1 cellular context compared by ENCODE assay signal in genomic region chr2:85355073-85355410, GRCh38.
TF ChIP-seq lines count a peak whose summit lies in the region.

No MANE protein-coding gene starts in this region.

TF ChIP-seq in HCT116, 20 proteins besides CTCF, POLR2A, EP300 and RAD21 (continued from another document):
- TF ChIP-seq, protein P1, sequence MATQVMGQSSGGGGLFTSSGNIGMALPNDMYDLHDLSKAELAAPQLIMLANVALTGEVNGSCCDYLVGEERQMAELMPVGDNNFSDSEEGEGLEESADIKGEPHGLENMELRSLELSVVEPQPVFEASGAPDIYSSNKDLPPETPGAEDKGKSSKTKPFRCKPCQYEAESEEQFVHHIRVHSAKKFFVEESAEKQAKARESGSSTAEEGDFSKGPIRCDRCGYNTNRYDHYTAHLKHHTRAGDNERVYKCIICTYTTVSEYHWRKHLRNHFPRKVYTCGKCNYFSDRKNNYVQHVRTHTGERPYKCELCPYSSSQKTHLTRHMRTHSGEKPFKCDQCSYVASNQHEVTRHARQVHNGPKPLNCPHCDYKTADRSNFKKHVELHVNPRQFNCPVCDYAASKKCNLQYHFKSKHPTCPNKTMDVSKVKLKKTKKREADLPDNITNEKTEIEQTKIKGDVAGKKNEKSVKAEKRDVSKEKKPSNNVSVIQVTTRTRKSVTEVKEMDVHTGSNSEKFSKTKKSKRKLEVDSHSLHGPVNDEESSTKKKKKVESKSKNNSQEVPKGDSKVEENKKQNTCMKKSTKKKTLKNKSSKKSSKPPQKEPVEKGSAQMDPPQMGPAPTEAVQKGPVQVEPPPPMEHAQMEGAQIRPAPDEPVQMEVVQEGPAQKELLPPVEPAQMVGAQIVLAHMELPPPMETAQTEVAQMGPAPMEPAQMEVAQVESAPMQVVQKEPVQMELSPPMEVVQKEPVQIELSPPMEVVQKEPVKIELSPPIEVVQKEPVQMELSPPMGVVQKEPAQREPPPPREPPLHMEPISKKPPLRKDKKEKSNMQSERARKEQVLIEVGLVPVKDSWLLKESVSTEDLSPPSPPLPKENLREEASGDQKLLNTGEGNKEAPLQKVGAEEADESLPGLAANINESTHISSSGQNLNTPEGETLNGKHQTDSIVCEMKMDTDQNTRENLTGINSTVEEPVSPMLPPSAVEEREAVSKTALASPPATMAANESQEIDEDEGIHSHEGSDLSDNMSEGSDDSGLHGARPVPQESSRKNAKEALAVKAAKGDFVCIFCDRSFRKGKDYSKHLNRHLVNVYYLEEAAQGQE (IDR thresholded peaks at IDR 0.05; ENCODE audit: low read depth) = no peak
- TF ChIP-seq ELF1 (IDR thresholded peaks at IDR 0.05; ENCODE audit: borderline replicate concordance, low read depth) (no peak), MAX (IDR thresholded peaks at IDR 0.05) (no peak), ZNF274 (IDR thresholded peaks at IDR 0.05; ENCODE audit: low read depth, low read length) (no peak), SRF (IDR thresholded peaks at IDR 0.05; ENCODE audit: low read depth) (no peak), FOSL1 (IDR thresholded peaks at IDR 0.05; ENCODE audit: low read depth) (no peak), SIN3A (IDR thresholded peaks at IDR 0.05; ENCODE audit: low read depth) (no peak), CEBPB (IDR thresholded peaks at IDR 0.05; ENCODE audit: low read depth) (no peak), POLR2AphosphoS5 (IDR thresholded peaks at IDR 0.05; ENCODE audit: low read depth, low read length) (no peak)
